14 cellular contexts compared by ENCODE assay signal in the genomic region with DNA sequence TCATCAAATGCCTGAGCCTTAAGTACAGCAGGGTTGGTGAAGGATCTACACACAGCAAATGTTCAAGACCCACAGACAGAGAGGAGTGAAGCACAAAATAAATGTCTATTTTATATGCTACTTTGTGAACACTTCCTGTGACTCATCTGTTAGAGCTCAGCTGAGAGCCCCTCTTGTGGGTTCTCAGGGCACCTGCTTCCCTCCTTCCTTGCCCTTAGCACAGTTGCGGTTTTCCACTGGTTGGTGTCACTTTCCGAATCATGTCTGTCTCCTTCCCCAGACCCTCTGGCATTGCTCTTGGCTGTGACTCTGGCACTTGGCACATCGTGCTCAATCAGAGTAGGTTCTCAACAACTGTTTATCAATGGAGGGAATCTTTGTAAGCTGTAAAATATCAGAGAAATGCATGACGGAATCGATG.
DNase-seq lines count a peak whose midpoint lies in the region; ATAC-seq and TF ChIP-seq lines count a peak whose summit lies in the region.
"Had no signal": no experiment of that assay in that cellular context is flagged by ENCODE, and none has a peak within 500 bp of the region (broad histone marks: within the 10 kb centered on the region; RNA-seq: fewer than 3 reads in every experiment).

No MANE protein-coding gene starts in this region.

- H3K79me2 ChIP-seq in ACC112 (ENCODE audit: control insufficient read depth, insufficient read depth, low read length, unreplicated experiment), result no peaks in the 10 kb centered on the region

- H3K36me3 ChIP-seq in ACC112 (ENCODE audit: insufficient read depth, low read length), result no peaks in the 10 kb centered on the region

- H3K4me3 ChIP-seq in ACC112 (ENCODE audit: low read depth, low read length) (peak overlapping the region; percentile 3; the same call in 1 of the 2 replicates), fibroblast of pulmonary artery (replicated peaks; ENCODE audit: low read depth, low read length) (no peak overlapping the region)

- H3K4me1 ChIP-seq in ACC112 (ENCODE audit: control insufficient read depth, insufficient read depth, low read length, unreplicated experiment), result peaks cover 68% of the 10 kb centered on the region

- no peaks in the 10 kb centered on the region for H3K27me3 ChIP-seq in ACC112 (ENCODE audit: insufficient read depth, low read length)

- peak overlapping the region; percentile 99 for H3K27ac ChIP-seq in ACC112 (ENCODE audit: low read depth, low read length)
- H3K27ac ChIP-seq: C4-2B, RWPE1 had no signal

- DNase-seq in HS-27A (ENCODE audit: low read depth) (peak; percentile 76), RPMI7951 (ENCODE audit: low read depth) (peak; percentile 99), fibroblast of pulmonary artery (ENCODE audit: low read depth) (peak; percentile 30), NCI-H2107 treated with DMSO at 0.1 percent for 48 hours (lab: John Stamatoyannopoulos, UW; ENCODE audit: unreplicated experiment) (no peak), NCI-H2029 (lab: John Stamatoyannopoulos, UW) (no peak), ACHN (no peak)
- DNase-seq: activated T-cell treated with anti-CD3 and anti-CD28 coated beads, Interleukin-2, amount 50 U/mL, for 1 hour; islet precursor cell; nephron progenitor cell had no signal

- no peak overlapping the region for H2AFZ ChIP-seq in ACC112 (ENCODE audit: low read length, unreplicated experiment)

- ATAC-seq in GM18868 (IDR thresholded peaks at IDR 0.05; ENCODE audit: unreplicated experiment), result no peak
- ATAC-seq: WTC11 had no signal

- TF ChIP-seq CTCF in fibroblast of pulmonary artery (IDR thresholded peaks at IDR 0.05; ENCODE audit: low read length, missing control alignments), result no peak

- in situ Hi-C loops in ACHN (cut with HindIII; ENCODE audit: low pct_ligation_motif_present, low pct_unique_long_range_greater_than_20kb, low sequenced_read_pairs), result no loop called here

Comparison
In these comparisons a context has a peak if more than half of its experiments do, and no peak if none do; other contexts are left out.
1. DNase-seq: peak in HS-27A (single experiment), RPMI7951 (single experiment) and fibroblast of pulmonary artery (single experiment); none in NCI-H2107 treated with DMSO at 0.1 percent for 48 hours (single experiment), NCI-H2029 (single experiment) and ACHN (single experiment).